In genomic region chr17:16923904-16924700, GRCh38 we compare ENCODE assay signal across 12 cellular contexts. TPM values are rescaled to one million over a fixed set of nuclear protein-coding genes. Genes with fewer than 3 reads are reported as not detected.
"Had no signal": no experiment of that assay in that cellular context is flagged by ENCODE, and none has a peak within 500 bp of the region (broad histone marks: within the 10 kb centered on the region; RNA-seq: fewer than 3 reads in every experiment).

No MANE protein-coding gene starts in this region.

- H3K4me1 ChIP-seq: adrenal gland had no signal

- H3K27me3 ChIP-seq: adrenal gland, hepatocyte had no signal

- ATAC-seq: natural killer cell treated with Interleukin-12 subunit alpha and Interleukin-12 subunit beta and Interleukin-15 and Interleukin-18, amount 100 ng/mL, for 72 hours had no signal

- H3K4me3 ChIP-seq: adrenal gland, hepatocyte, skin epidermis had no signal

- DNase-seq: activated CD4-positive, alpha-beta T cell treated with anti-CD3 and anti-CD28 coated beads, Interleukin-2, amount 50 U/mL, for 4 hours; activated naive CD4-positive, alpha-beta T cell treated with anti-CD3 and anti-CD28 coated beads, Interleukin-2, amount 50 U/mL, for 16 hours; caudate nucleus; erythroblast; occipital lobe; stimulated activated naive CD4-positive, alpha-beta T cell had no signal

- H3K36me3 ChIP-seq: adrenal gland had no signal

- H3K27ac ChIP-seq: adrenal gland, hepatocyte, skin epidermis had no signal

- H3K9me3 ChIP-seq: adrenal gland had no signal

RNA-seq across cellular contexts. Expression of gene TNFRSF13B, which starts 47.8 kb away (rescaled TPM):
- total RNA-seq: adrenal gland; hepatocyte; occipital lobe; pulmonary artery endothelial cell; T-helper 2 cell treated with Interferon-gamma antibody and Interleukin-4, amounts not matched to agents 100 ng/mL and 5 ng/mL, for 36 hours had no signal
- polyA plus RNA-seq: hepatocyte had no signal
